Comparison of ENCODE assay signal across 15 cellular contexts in the genomic region with DNA sequence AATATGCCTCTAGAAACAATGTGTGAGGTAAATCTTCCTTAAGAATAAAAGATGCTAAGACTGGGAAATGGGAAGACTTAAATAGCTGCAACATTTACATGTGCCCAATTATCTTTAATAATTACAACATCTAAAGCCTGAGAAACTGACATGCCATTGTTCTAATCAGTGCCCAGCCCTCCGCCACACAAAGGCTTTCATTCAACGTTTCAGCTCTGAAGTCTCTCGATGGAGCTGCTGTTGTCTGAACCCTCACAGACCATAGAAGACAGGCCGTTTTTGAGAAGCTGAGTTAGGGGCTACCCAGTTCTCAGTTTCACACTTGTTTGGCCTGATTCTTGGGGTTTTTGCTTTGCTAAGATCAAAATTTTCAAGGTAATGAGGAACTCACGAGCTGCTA.
"Had no signal": no experiment of that assay in that cellular context is flagged by ENCODE, and none has a peak within 500 bp of the region (broad histone marks: within the 10 kb centered on the region; RNA-seq: fewer than 3 reads in every experiment).

No MANE protein-coding gene starts in this region.

- H3K27ac ChIP-seq: gastrocnemius medialis, hepatocyte, pancreas, prostate gland, sigmoid colon, skin epidermis, tibial artery, upper lobe of left lung, uterus had no signal

- DNase-seq: cortex of kidney; effector memory CD4-positive, alpha-beta T cell; gastrocnemius medialis; mucosa of descending colon; naive thymus-derived CD8-positive, alpha-beta T cell; occipital lobe; pancreas; sigmoid colon; stimulated activated naive CD4-positive, alpha-beta T cell; tibial artery; upper lobe of left lung; uterus had no signal
